In genomic region chr10:80530251-80530650, GRCh38 we compare ENCODE assay signal across 8 cellular contexts. TPM values are rescaled to one million over a fixed set of nuclear protein-coding genes. Genes with fewer than 3 reads are reported as not detected.
DNase-seq lines count a peak whose midpoint lies in the region; ATAC-seq and TF ChIP-seq lines count a peak whose summit lies in the region.

No MANE protein-coding gene starts in this region.

- dilution Hi-C loops in IMR-90 (cut with HindIII; ENCODE audit: low sequenced_read_pairs, unreplicated experiment), result no loop called here

- H4K20me1 ChIP-seq in IMR-90 (ENCODE audit: insufficient read depth, low read length), result no peaks in the 10 kb centered on the region

- no peak overlapping the region for H2BK120ac ChIP-seq in IMR-90 (ENCODE audit: low read depth, low read length)

- H3K4me1 Mint-ChIP-seq in progenitor cell of endocrine pancreas (ENCODE audit: low read depth), result no peaks in the 10 kb centered on the region

- no peak overlapping the region for H3K4me3 ChIP-seq in IMR-90 (ENCODE audit: insufficient read depth, low read depth, low read length)
- no peak overlapping the region for H3K4me3 ChIP-seq in fibroblast of villous mesenchyme (ENCODE audit: low read depth, low read length)

- H3K9me1 ChIP-seq in IMR-90 (ENCODE audit: insufficient read depth, low read length), result no peaks in the 10 kb centered on the region

- no peak overlapping the region for H2BK15ac ChIP-seq in IMR-90 (ENCODE audit: low read depth, low read length)

- no peak overlapping the region for H3K56ac ChIP-seq in IMR-90 (ENCODE audit: extremely low read depth, insufficient read depth, low read length)

- H3K27me3 Mint-ChIP-seq in progenitor cell of endocrine pancreas, result no peaks in the 10 kb centered on the region

- no peak overlapping the region for H4K5ac ChIP-seq in IMR-90 (ENCODE audit: low read depth, low read length)

- intact Hi-C loops in IMR-90 (cut with micrococcal nuclease), result no loop called here

- no peak overlapping the region for H3K9ac ChIP-seq in IMR-90 (ENCODE audit: low read depth, low read length)

- POLR2A ChIA-PET in IMR-90 (lab: Charles Lee; ENCODE audit: unreplicated experiment), result no interaction called here

- no peaks in the 10 kb centered on the region for H3K79me1 ChIP-seq in IMR-90 (ENCODE audit: low read depth in 1 of 2, low read length in 2 of 2)

- H3K4me1 ChIP-seq in IMR-90 (ENCODE audit: control insufficient read depth, insufficient read depth, low read length), result no peaks in the 10 kb centered on the region

- H2BK5ac ChIP-seq in IMR-90 (ENCODE audit: low read depth, low read length, poor library complexity, severe bottlenecking), result no peak overlapping the region

- H3K18ac ChIP-seq in IMR-90 (ENCODE audit: low read depth, low read length), result no peak overlapping the region

- no peak overlapping the region for H4K8ac ChIP-seq in IMR-90 (ENCODE audit: low read depth in 2 of 2, low read length in 2 of 2)

- DNase-seq in activated CD4-positive, CD25-positive, alpha-beta regulatory T cell treated with anti-CD3 and anti-CD28 coated beads, Interleukin-2, amount 50 U/mL, for 72 hours, result no peak
- DNase-seq in IMR-90 (peak; percentile 22), fibroblast of villous mesenchyme (ENCODE audit: low read depth) (peak; percentile 49), NCI-H1436 treated with DMSO at 0.1 percent for 48 hours (lab: John Stamatoyannopoulos, UW) (no peak), progenitor cell of endocrine pancreas (ENCODE audit: low spot score, unreplicated experiment) (no peak)
- DNase-seq in activated CD4-positive, alpha-beta T cell treated with anti-CD3 and anti-CD28 coated beads, Interleukin-2, amount 50 U/mL, for 4 hours, result peak; percentile 26 to 33
- DNase-seq in stimulated activated CD8-positive, alpha-beta memory T cell treated with anti-CD3 and anti-CD28 coated beads, Interleukin-4, amount 100 ng/mL, for 24 hours (ENCODE audit: low read depth), result peak; percentile 21

- no CpG with 5 or more reads among the region's 2 CpGs for WGBS in IMR-90 (ENCODE audit: extremely low coverage in 2 of 2, insufficient read length in 1 of 2), 2 experiments

- H3K4me3 Mint-ChIP-seq in progenitor cell of endocrine pancreas (ENCODE audit: low read depth), result no peak overlapping the region

- no peaks in the 10 kb centered on the region for H3K27me3 ChIP-seq in IMR-90 (ENCODE audit: control insufficient read depth, insufficient read depth, low read length)

- no TSS peak for BruUV-seq in IMR-90 (replicated peaks; lab: Mats Ljungman, UMichigan)

- no peak overlapping the region for H3K14ac ChIP-seq in IMR-90 (replicated peaks; ENCODE audit: low read depth, low read length)

- no peak overlapping the region for H2AK5ac ChIP-seq in IMR-90 (ENCODE audit: low read depth, low read length)

- no peak overlapping the region for H3K27ac ChIP-seq in IMR-90 (ENCODE audit: insufficient read depth, low read length)

- H3K4me2 ChIP-seq in IMR-90 (ENCODE audit: low read depth, low read length), result no peak overlapping the region

- in situ Hi-C loops in IMR-90 (cut with MboI; ENCODE audit: low sequenced_read_pairs), result no loop called here

- CTCF ChIA-PET in IMR-90 (lab: Yijun Ruan, JAX), result no interaction called here

- peaks cover 1% of the 10 kb centered on the region for H3K36me3 Mint-ChIP-seq in progenitor cell of endocrine pancreas (ENCODE audit: insufficient read depth)

- H3K36me3 ChIP-seq in IMR-90 (ENCODE audit: control insufficient read depth, insufficient read depth, low read length), result no peaks in the 10 kb centered on the region

- no peak overlapping the region for H2AK9ac ChIP-seq in IMR-90 (replicated peaks; ENCODE audit: low read depth, low read length, poor library complexity)

- H3K4ac ChIP-seq in IMR-90 (ENCODE audit: low read depth, low read length), result no peak overlapping the region

- TF ChIP-seq CTCF in IMR-90 (conservative IDR thresholded peaks at IDR 0.05; ENCODE audit: low read depth, low read length), result peak; percentile 35; the same call in 1 of the 2 replicates
- TF ChIP-seq CTCF in fibroblast of villous mesenchyme (IDR thresholded peaks at IDR 0.05; ENCODE audit: insufficient read depth, low read depth, low read length), result peak; percentile 33
- TF ChIP-seq CTCF in progenitor cell of endocrine pancreas (IDR thresholded peaks at IDR 0.05; ENCODE audit: unreplicated experiment), result no peak

- no peak overlapping the region for H2AFZ ChIP-seq in IMR-90 (replicated peaks; ENCODE audit: low read length, poor library complexity)

- H2BK20ac ChIP-seq in IMR-90 (ENCODE audit: low read depth, low read length), result no peak overlapping the region

- no peaks in the 10 kb centered on the region for H3K9me3 ChIP-seq in IMR-90 (ENCODE audit: control insufficient read depth, insufficient read depth, low read length)

- H4K91ac ChIP-seq in IMR-90 (ENCODE audit: insufficient read depth, low read depth, low read length), result no peak overlapping the region

- H3K23ac ChIP-seq in IMR-90 (ENCODE audit: low read depth, low read length), result no peak overlapping the region

- no peak for TF ChIP-seq POLR2A in IMR-90 (IDR thresholded peaks at IDR 0.05; ENCODE audit: low read depth, low read length)

- peak; percentile 12; the same call in 1 of the 2 replicates for TF ChIP-seq RAD21 in IMR-90 (IDR thresholded peaks at IDR 0.05; ENCODE audit: low read length)

- peak; percentile 79 to 80 for ATAC-seq in activated CD4-positive, CD25-positive, alpha-beta regulatory T cell treated with anti-CD3 and anti-CD28 coated beads, Interleukin-2, amount 50 U/mL, for 24 hours
- ATAC-seq in IMR-90 (ENCODE audit: low read depth), result peak; percentile 60

- H3K9me3 Mint-ChIP-seq in progenitor cell of endocrine pancreas (ENCODE audit: low read depth), result no peaks in the 10 kb centered on the region

- no peak overlapping the region for H3K27ac Mint-ChIP-seq in progenitor cell of endocrine pancreas

TF ChIP-seq in IMR-90, 13 proteins besides CTCF, POLR2A, EP300 and RAD21:
- TF ChIP-seq USF2 (IDR thresholded peaks at IDR 0.05; ENCODE audit: low read depth, low read length) (no peak), SMC3 (IDR thresholded peaks at IDR 0.05; ENCODE audit: low read depth, low read length) (peak; percentile 33; the same call in 1 of the 2 replicates), MXI1 (IDR thresholded peaks at IDR 0.05; ENCODE audit: borderline replicate concordance, low read depth, low read length) (no peak), CHD1 (IDR thresholded peaks at IDR 0.05; ENCODE audit: low read depth, low read length) (no peak), RFX5 (IDR thresholded peaks at IDR 0.05; ENCODE audit: low read depth, low read length) (no peak)

RNA-seq across cellular contexts. Expression of gene SH2D4B, which starts 7.5 kb away (rescaled TPM):
- total RNA-seq in IMR-90 (2012; rRNA removed) (not detected in 2 replicates), fibroblast of villous mesenchyme (under 0.01 TPM in 1 of 2 replicates, not detected in the other), progenitor cell of endocrine pancreas (0.11 and 0.12 TPM in 2 replicates)
- not detected in 2 replicates for polyA plus RNA-seq in IMR-90 (2012; rRNA removed)
- not detected in 2 replicates for polyA plus RNA-seq in IMR-90 (2012; cell fraction: cytosol; rRNA removed)
- polyA plus RNA-seq in IMR-90 (2012; cell fraction: nucleus; rRNA removed; ENCODE audit: low replicate concordance), result not detected in 2 replicates

Comparison
In these comparisons a context has a peak if more than half of its experiments do, and no peak if none do; other contexts are left out.
1. DNase-seq: peak in IMR-90 (single experiment), activated CD4-positive, alpha-beta T cell treated with anti-CD3 and anti-CD28 coated beads, Interleukin-2, amount 50 U/mL, for 4 hours (2 of 2), fibroblast of villous mesenchyme (single experiment) and stimulated activated CD8-positive, alpha-beta memory T cell treated with anti-CD3 and anti-CD28 coated beads, Interleukin-4, amount 100 ng/mL, for 24 hours (single experiment); none in activated CD4-positive, CD25-positive, alpha-beta regulatory T cell treated with anti-CD3 and anti-CD28 coated beads, Interleukin-2, amount 50 U/mL, for 72 hours (single experiment), NCI-H1436 treated with DMSO at 0.1 percent for 48 hours (single experiment) and progenitor cell of endocrine pancreas (single experiment).